ENCODE assay signal across 8 cellular contexts in genomic region chr16:27179500-27180072, GRCh38. TPM values are rescaled to one million over a fixed set of nuclear protein-coding genes. Genes with fewer than 3 reads are reported as not detected.
A peak's percentile ranks its signal among the peaks of the same experiment; 100 is the strongest.
DNase-seq lines count a peak whose midpoint lies in the region; ATAC-seq and TF ChIP-seq lines count a peak whose summit lies in the region.

No MANE protein-coding gene starts in this region.

- no peak overlapping the region for H3K9ac ChIP-seq in mammary epithelial cell (ENCODE audit: insufficient read depth, low read length)

- H3K27ac ChIP-seq in mammary epithelial cell (ENCODE audit: insufficient read depth, low read depth, low read length), result no peak overlapping the region

- no peaks in the 10 kb centered on the region for H3K27me3 Mint-ChIP-seq in activated B cell treated with CpG ODN at 0.5 μM for 24 hours

- no peaks in the 10 kb centered on the region for H3K79me2 ChIP-seq in mammary epithelial cell (ENCODE audit: insufficient read depth, low read length)

- H4K20me1 ChIP-seq in mammary epithelial cell (ENCODE audit: insufficient read depth, low read length), result no peaks in the 10 kb centered on the region

- peaks cover 13% of the 10 kb centered on the region for H3K4me1 ChIP-seq in mammary epithelial cell (ENCODE audit: insufficient read depth, low read length)

- no peaks in the 10 kb centered on the region for H3K27me3 ChIP-seq in mammary epithelial cell (ENCODE audit: insufficient read depth, low read length)
- peaks cover 3% of the 10 kb centered on the region for H3K27me3 ChIP-seq in kidney epithelial cell (ENCODE audit: control insufficient read depth, insufficient read depth, low read length)

- ATAC-seq in GM21786 (IDR thresholded peaks at IDR 0.05; ENCODE audit: unreplicated experiment) (peak; percentile 88), activated B cell treated with CpG ODN at 0.5 μM for 24 hours (ENCODE audit: low read depth) (peak; percentile 99)

- POLR2A ChIA-PET in activated B cell treated with CpG ODN at 0.5 μM for 24 hours (lab: Charles Lee), result interaction anchor here (0.9 to 2.4 kb wide), 8 partner anchors 20 to 271 kb away, joined by 3 to 13 read pairs (median 4); partner anchors contain the start of gene KDM8

- no peaks in the 10 kb centered on the region for H3K36me3 ChIP-seq in mammary epithelial cell (ENCODE audit: insufficient read depth, low read length)
- no peaks in the 10 kb centered on the region for H3K36me3 ChIP-seq in kidney epithelial cell (ENCODE audit: control insufficient read depth, insufficient read depth, low read length)

- H3K4me2 ChIP-seq in mammary epithelial cell (ENCODE audit: insufficient read depth, low read depth, low read length), result no peak overlapping the region

- CTCF ChIA-PET in activated B cell treated with CpG ODN at 0.5 μM for 24 hours (lab: Charles Lee) (interaction anchor here (0.7 to 5.0 kb wide), 29 partner anchors 10 to 287 kb away, joined by 3 to 37 read pairs (median 4); partner anchors contain the start of gene KDM8), mammary epithelial cell (lab: Charles Lee; ENCODE audit: low non-redundant PET) (interaction anchor here (0.6 to 2.7 kb wide), 3 partner anchors 24 to 188 kb away, joined by 3 to 6 read pairs (median 5); partner anchors contain the start of gene KDM8)

- peak overlapping the region; percentile 32 for H2AFZ ChIP-seq in mammary epithelial cell (ENCODE audit: low read depth, low read length)

- TF ChIP-seq CTCF in activated B cell treated with CpG ODN at 0.5 μM for 24 hours (IDR thresholded peaks at IDR 0.05) (peak; percentile 49), mammary epithelial cell (conservative IDR thresholded peaks at IDR 0.05 in 1 of 2, IDR thresholded peaks at IDR 0.05 in 1 of 2; ENCODE audit: extremely low read depth in 1 of 2, insufficient read depth in 1 of 2, low read depth in 1 of 2, low read length in 2 of 2) (peak; percentile 82 to 90), kidney epithelial cell (IDR thresholded peaks at IDR 0.05; ENCODE audit: insufficient read depth, low read length, poor library complexity, severe bottlenecking) (peak; percentile 84)

- no peak overlapping the region for H3K4me3 Mint-ChIP-seq in activated B cell treated with CpG ODN at 0.5 μM for 24 hours

- H3K9me3 ChIP-seq in mammary epithelial cell (replicated peaks; ENCODE audit: insufficient read depth, low read length), result no peaks in the 10 kb centered on the region

- BruUV-seq in mammary epithelial cell (replicated peaks; lab: Mats Ljungman, UMichigan), result no TSS peak

- in situ Hi-C loops in mammary epithelial cell (cut with MboI; ENCODE audit: low sequenced_read_pairs in 2 of 2), result loop anchor here in 1 of 2 donors (10.0 kb wide), 1 partner anchor 195 kb away; no protein-coding TSS in a partner anchor

- peaks cover 3% of the 10 kb centered on the region for H3K9me3 Mint-ChIP-seq in activated B cell treated with CpG ODN at 0.5 μM for 24 hours

- no peaks in the 10 kb centered on the region for H3K36me3 Mint-ChIP-seq in activated B cell treated with CpG ODN at 0.5 μM for 24 hours (ENCODE audit: low read depth)

- peak overlapping the region; percentile 5 for H3K27ac Mint-ChIP-seq in activated B cell treated with CpG ODN at 0.5 μM for 24 hours

- H3K4me3 ChIP-seq in mammary epithelial cell (replicated peaks in 1 of 3; ENCODE audit: insufficient read depth in 1 of 3, low read depth in 2 of 3, low read length in 3 of 3), result no peak overlapping the region
- no peak overlapping the region for H3K4me3 ChIP-seq in kidney epithelial cell (ENCODE audit: low read depth, low read length)

- DNase-seq in DMS 273 (lab: John Stamatoyannopoulos, UW; ENCODE audit: unreplicated experiment) (peak; percentile 91), NCI-H1092 (lab: John Stamatoyannopoulos, UW) (peak; percentile 40), activated B cell treated with CpG ODN at 0.5 μM for 24 hours (peak; percentile 73), mammary epithelial cell (peak; percentile 42), kidney epithelial cell (ENCODE audit: low read depth) (no peak), NCI-H1436 treated with DMSO at 0.1 percent for 48 hours (lab: John Stamatoyannopoulos, UW) (no peak)
- peak; percentile 84 to 90 for DNase-seq in stimulated activated CD4-positive, alpha-beta T cell treated with anti-CD3 and anti-CD28 coated beads, Interleukin-2, amount 100 ng/mL, for 48 hours

- peaks cover 28% of the 10 kb centered on the region for H3K4me1 Mint-ChIP-seq in activated B cell treated with CpG ODN at 0.5 μM for 24 hours

- intact Hi-C loops in activated B cell treated with CpG ODN at 0.5 μM for 24 hours (cut with micrococcal nuclease) (loop anchor here (1.0 to 2.0 kb wide), 5 partner anchors 20 to 278 kb away; no protein-coding TSS in a partner anchor), mammary epithelial cell (cut with micrococcal nuclease) (loop anchor here (1.0 to 5.0 kb wide), 5 partner anchors 15 to 278 kb away; no protein-coding TSS in a partner anchor)

- 40% methylated on average over 13 of the region's 13 CpGs for WGBS in mammary epithelial cell (ENCODE audit: low coverage, missing lambda C conversion rate)

- dilution Hi-C loops in mammary epithelial cell (cut with HindIII; ENCODE audit: low sequenced_read_pairs), result no loop called here

RNA-seq across cellular contexts. Expression of gene KDM8, which starts 23.7 kb away (rescaled TPM):
- total RNA-seq in activated B cell treated with CpG ODN at 0.5 μM for 24 hours, result 13.4 and 17.9 TPM in 2 replicates
- 1 to 10 TPM; 2.8 to 4.0 TPM for total RNA-seq in mammary epithelial cell
- polyA plus RNA-seq in mammary epithelial cell, result 2.3 TPM
- polyA minus RNA-seq in mammary epithelial cell, result 1.6 TPM
- 4.0 and 9.9 TPM in 2 replicates for total RNA-seq in kidney epithelial cell

Comparison
In these comparisons a context has a peak if more than half of its experiments do, and no peak if none do; other contexts are left out.
1. DNase-seq: peak in DMS 273 (single experiment), NCI-H1092 (single experiment), activated B cell treated with CpG ODN at 0.5 μM for 24 hours (single experiment), mammary epithelial cell (single experiment) and stimulated activated CD4-positive, alpha-beta T cell treated with anti-CD3 and anti-CD28 coated beads, Interleukin-2, amount 100 ng/mL, for 48 hours (2 of 2); none in kidney epithelial cell (single experiment) and NCI-H1436 treated with DMSO at 0.1 percent for 48 hours (single experiment).
2. Peak in every context shown above with its lines, with median percentiles within 50 percentile points of each other: CTCF ChIP-seq.